Comparison of ENCODE assay signal across 13 cellular contexts in genomic region chr13:21138561-21138960, GRCh38. TPM values are rescaled to one million over a fixed set of nuclear protein-coding genes. Genes with fewer than 3 reads are reported as not detected.
A peak's percentile ranks its signal among the peaks of the same experiment; 100 is the strongest.
DNase-seq lines count a peak whose midpoint lies in the region; ATAC-seq and TF ChIP-seq lines count a peak whose summit lies in the region.
"Had no signal": no experiment of that assay in that cellular context is flagged by ENCODE, and none has a peak within 500 bp of the region (broad histone marks: within the 10 kb centered on the region; RNA-seq: fewer than 3 reads in every experiment).

No MANE protein-coding gene starts in this region.

- no peak overlapping the region for H3K4me3 ChIP-seq in CD8-positive, alpha-beta memory T cell (ENCODE audit: low read length)
- no peak overlapping the region for H3K4me3 ChIP-seq in lower lobe of right lung

- peaks cover 9% of the 10 kb centered on the region for H3K36me3 ChIP-seq in CD8-positive, alpha-beta memory T cell (ENCODE audit: insufficient read depth, low read length)
- H3K36me3 ChIP-seq in lower lobe of right lung, result peaks cover 13% of the 10 kb centered on the region

- H3K27me3 ChIP-seq in CD8-positive, alpha-beta memory T cell (ENCODE audit: insufficient read depth, low read length, poor library complexity, severe bottlenecking), result peaks cover 2% of the 10 kb centered on the region
- H3K27me3 ChIP-seq in lower lobe of right lung (ENCODE audit: low read depth), result no peaks in the 10 kb centered on the region
- H3K27me3 ChIP-seq: foreskin keratinocyte had no signal

- peaks cover 31% of the 10 kb centered on the region for H3K4me1 ChIP-seq in CD8-positive, alpha-beta memory T cell (ENCODE audit: insufficient read depth, low read length)
- H3K4me1 ChIP-seq in lower lobe of right lung, result peaks cover 25% of the 10 kb centered on the region
- H3K4me1 ChIP-seq: foreskin keratinocyte had no signal

- no peaks in the 10 kb centered on the region for H3K9me3 ChIP-seq in CD8-positive, alpha-beta memory T cell (ENCODE audit: low read length)
- no peaks in the 10 kb centered on the region for H3K9me3 ChIP-seq in lower lobe of right lung

- H3K27me3 Mint-ChIP-seq in CD8-positive, alpha-beta memory T cell, result peaks cover 3 to 25% of the 10 kb centered on the region in 2 donors
- H3K27me3 Mint-ChIP-seq in activated T-helper 17 cell treated with anti-CD3 and anti-CD28 coated beads, Interleukin-2, amount 50 U/mL, for 72 hours, result peaks cover 7% of the 10 kb centered on the region

- H3K27ac Mint-ChIP-seq in CD8-positive, alpha-beta memory T cell, result peak overlapping the region in 5 of 8 donors; percentile 37 to 86 (median 78)
- H3K27ac Mint-ChIP-seq in activated T-helper 17 cell treated with anti-CD3 and anti-CD28 coated beads, Interleukin-2, amount 50 U/mL, for 72 hours, result peak overlapping the region; percentile 48

- peaks cover 30 to 38% (median 37%) of the 10 kb centered on the region in 3 donors for H3K4me1 Mint-ChIP-seq in CD8-positive, alpha-beta memory T cell
- H3K4me1 Mint-ChIP-seq in activated T-helper 17 cell treated with anti-CD3 and anti-CD28 coated beads, Interleukin-2, amount 50 U/mL, for 72 hours, result peaks cover 12% of the 10 kb centered on the region

- CTCF ChIA-PET in CD8-positive, alpha-beta memory T cell (lab: Charles Lee), result interaction anchor here (2.7 kb wide), 1 partner anchor 39 kb away, joined by 8 read pairs; the partner anchor contains the start of genes MRPL57 and SKA3

- TF ChIP-seq CTCF in 22Rv1 (IDR thresholded peaks at IDR 0.05) (no peak), lower lobe of right lung (IDR thresholded peaks at IDR 0.05) (no peak), omental fat pad (IDR thresholded peaks at IDR 0.05) (no peak)

- H3K27ac ChIP-seq in 22Rv1 (peak overlapping the region; percentile 95), lower lobe of right lung (no peak overlapping the region)
- no peak overlapping the region for H3K27ac ChIP-seq in CD8-positive, alpha-beta memory T cell (ENCODE audit: low read depth, low read length)
- H3K27ac ChIP-seq: foreskin keratinocyte had no signal

- POLR2A ChIA-PET in CD8-positive, alpha-beta memory T cell (lab: Charles Lee), result interaction anchor here (0.7 kb wide), 1 partner anchor 297 kb away, joined by 3 read pairs; no protein-coding TSS in a partner anchor

- peak overlapping the region; percentile 50 to 84 (median 60) for H3K4me3 Mint-ChIP-seq in CD8-positive, alpha-beta memory T cell
- peak overlapping the region; percentile 85 for H3K4me3 Mint-ChIP-seq in activated T-helper 17 cell treated with anti-CD3 and anti-CD28 coated beads, Interleukin-2, amount 50 U/mL, for 72 hours

- DNase-seq in CD8-positive, alpha-beta memory T cell, result no peak
- DNase-seq in lower lobe of right lung, result no peak
- no peak for DNase-seq in omental fat pad (ENCODE audit: low spot score)
- no peak for DNase-seq in NCI-H1436 treated with DMSO at 0.1 percent for 48 hours (lab: John Stamatoyannopoulos, UW)
- DNase-seq: activated effector memory CD4-positive, alpha-beta T cell treated with Interleukin-2 at 50 U/mL for 16 hours; C1 segment of cervical spinal cord; foreskin keratinocyte; NCI-H748 treated with DMSO at 0.1 percent for 48 hours; SHP77 treated with DMSO at 0.1 percent for 48 hours had no signal

- no peak for ATAC-seq in activated T-helper 17 cell treated with anti-CD3 and anti-CD28 coated beads, Interleukin-2, amount 50 U/mL, for 72 hours (replicated peaks)
- ATAC-seq in lower lobe of right lung (peak; percentile 1 to 3), HG03108 (IDR thresholded peaks at IDR 0.05; ENCODE audit: unreplicated experiment) (no peak), omental fat pad (ENCODE audit: low FRiP score) (no peak), HG03520 (IDR thresholded peaks at IDR 0.05; ENCODE audit: unreplicated experiment) (no peak)
- ATAC-seq: foreskin keratinocyte had no signal

- peaks cover 4 to 29% (median 8%) of the 10 kb centered on the region in 3 donors for H3K36me3 Mint-ChIP-seq in CD8-positive, alpha-beta memory T cell
- H3K36me3 Mint-ChIP-seq in activated T-helper 17 cell treated with anti-CD3 and anti-CD28 coated beads, Interleukin-2, amount 50 U/mL, for 72 hours (ENCODE audit: low read depth), result peaks cover 36% of the 10 kb centered on the region

- intact Hi-C loops in lower lobe of right lung (cut with DNase I), result no loop called here

- peaks cover 0 to 3% (median 0%) of the 10 kb centered on the region in 5 donors for H3K9me3 Mint-ChIP-seq in CD8-positive, alpha-beta memory T cell
- no peaks in the 10 kb centered on the region for H3K9me3 Mint-ChIP-seq in activated T-helper 17 cell treated with anti-CD3 and anti-CD28 coated beads, Interleukin-2, amount 50 U/mL, for 72 hours

RNA-seq across cellular contexts. Expression of gene SAP18, which starts 1.4 kb away (rescaled TPM):
- 100 to 1,000 TPM; 299 to 307 TPM for total RNA-seq in CD8-positive, alpha-beta memory T cell
- polyA plus RNA-seq in CD8-positive, alpha-beta memory T cell, result 289 TPM
- total RNA-seq in activated T-helper 17 cell treated with anti-CD3 and anti-CD28 coated beads, Interleukin-2, amount 50 U/mL, for 72 hours, result 100 to 1,000 TPM; 187 to 240 TPM
- total RNA-seq in lower lobe of right lung (176 TPM), omental fat pad (10 to 100 TPM; 42.9 to 52.5 (median 48.2) TPM)

RNA-seq across cellular contexts. Expression of gene SKA3, which starts 37.8 kb away (rescaled TPM):
- total RNA-seq in CD8-positive, alpha-beta memory T cell, result 10 to 100 TPM; 28.3 to 33.3 TPM
- not detected for polyA plus RNA-seq in CD8-positive, alpha-beta memory T cell
- total RNA-seq in activated T-helper 17 cell treated with anti-CD3 and anti-CD28 coated beads, Interleukin-2, amount 50 U/mL, for 72 hours, result 10 to 100 TPM; 29.5 to 48.6 TPM
- total RNA-seq in lower lobe of right lung (1.4 TPM), omental fat pad (1 to 10 TPM in 2 of 4 donors, under 1 TPM in 1, not detected in 1; 0.96 to 1.9 (median 1.1) TPM)

RNA-seq across cellular contexts. Expression of gene MRPL57, which starts 37.9 kb away (rescaled TPM):
- 10 to 100 TPM; 28.4 to 28.8 TPM for total RNA-seq in CD8-positive, alpha-beta memory T cell
- 53.6 TPM for polyA plus RNA-seq in CD8-positive, alpha-beta memory T cell
- total RNA-seq in activated T-helper 17 cell treated with anti-CD3 and anti-CD28 coated beads, Interleukin-2, amount 50 U/mL, for 72 hours, result 10 to 100 TPM; 14.7 to 23.7 TPM
- total RNA-seq in lower lobe of right lung, result 16.8 TPM
- 10 to 100 TPM; 19.1 to 29.2 (median 24.7) TPM for total RNA-seq in omental fat pad

Comparison
In these comparisons a context has a peak if more than half of its experiments do, and no peak if none do; other contexts are left out.
1. ATAC-seq: peak in lower lobe of right lung (2 of 2); none in activated T-helper 17 cell treated with anti-CD3 and anti-CD28 coated beads, Interleukin-2, amount 50 U/mL, for 72 hours (single experiment), HG03108 (single experiment), omental fat pad (single experiment) and HG03520 (single experiment).
2. RNA of gene SKA3, which starts 37.8 kb away (total RNA-seq): 29.5 to 48.6 TPM in activated T-helper 17 cell treated with anti-CD3 and anti-CD28 coated beads, Interleukin-2, amount 50 U/mL, for 72 hours and 28.3 to 33.3 TPM in CD8-positive, alpha-beta memory T cell; 1.4 TPM in lower lobe of right lung (single experiment) and 0.96 to 1.9 TPM in omental fat pad; every median in the first group is over 4 times any median in the second.